In the genomic region with DNA sequence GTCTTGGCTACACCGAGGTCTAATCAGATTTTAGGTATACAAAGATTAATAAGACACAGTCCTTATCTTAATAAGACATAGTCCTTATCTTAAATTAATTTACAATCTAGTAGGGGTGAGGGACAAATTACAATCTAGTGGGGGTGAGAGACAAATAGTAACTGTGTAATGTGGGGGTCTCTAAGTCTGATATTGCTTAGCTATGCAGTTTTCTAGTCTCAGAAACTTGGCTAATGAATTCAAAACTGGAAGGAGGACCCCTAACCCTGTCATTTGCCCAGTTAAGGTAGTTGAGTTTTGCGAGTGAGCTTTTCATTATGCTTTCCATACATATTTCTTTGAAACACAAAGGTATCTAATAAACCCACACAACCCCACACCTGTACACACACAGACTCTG, we compare ENCODE assay signal across 7 cellular contexts.
"Had no signal": no experiment of that assay in that cellular context is flagged by ENCODE, and none has a peak within 500 bp of the region (broad histone marks: within the 10 kb centered on the region; RNA-seq: fewer than 3 reads in every experiment).

No MANE protein-coding gene starts in this region.

- H3K27ac ChIP-seq: HL-60, KMS-11 had no signal

- H3K9ac ChIP-seq: KMS-11 had no signal

- DNase-seq: Karpas-422, Kasumi-1, KBM-7, KG1 had no signal

- H3K4me2 ChIP-seq: KMS-11 had no signal

- FAIRE-seq: HTR-8/SVneo had no signal
